ENCODE assay signal across 1 cellular context in the genomic region with DNA sequence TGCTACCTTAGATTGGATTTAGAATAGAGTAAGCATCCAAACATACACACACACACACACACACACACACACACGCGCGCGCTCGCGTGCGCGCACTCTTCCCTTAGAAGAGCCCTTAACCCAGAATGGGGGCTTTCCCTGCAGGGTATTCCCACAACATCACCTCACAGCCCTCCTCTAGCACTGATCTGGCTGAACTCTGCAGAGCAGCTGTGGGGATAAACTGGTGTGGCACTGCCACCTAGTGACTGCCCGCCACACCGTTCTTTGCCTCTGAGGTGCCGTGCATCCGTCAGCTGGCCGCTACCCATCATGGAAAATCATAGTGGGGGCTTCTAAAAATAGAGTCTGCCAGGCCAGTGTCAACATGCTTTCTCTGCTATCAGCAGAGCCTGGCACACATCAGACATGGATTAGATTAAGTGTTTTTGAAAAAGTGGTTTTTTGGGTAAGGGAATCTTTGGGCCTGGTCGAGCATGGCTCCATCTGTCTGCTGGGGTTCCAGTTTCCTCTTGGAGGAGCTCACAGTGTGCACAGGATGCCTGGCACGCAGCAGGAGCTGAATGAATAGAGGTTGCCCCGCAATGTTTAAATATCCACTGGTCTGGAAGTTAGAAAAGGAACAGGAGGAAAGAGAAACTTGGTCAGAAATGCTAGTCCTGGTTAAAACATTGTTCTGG.
TF ChIP-seq lines count a peak whose summit lies in the region.

No MANE protein-coding gene starts in this region.

TF ChIP-seq in HCT116, 20 proteins besides CTCF, POLR2A, EP300 and RAD21 (continued from another document):
- TF ChIP-seq, protein P1, sequence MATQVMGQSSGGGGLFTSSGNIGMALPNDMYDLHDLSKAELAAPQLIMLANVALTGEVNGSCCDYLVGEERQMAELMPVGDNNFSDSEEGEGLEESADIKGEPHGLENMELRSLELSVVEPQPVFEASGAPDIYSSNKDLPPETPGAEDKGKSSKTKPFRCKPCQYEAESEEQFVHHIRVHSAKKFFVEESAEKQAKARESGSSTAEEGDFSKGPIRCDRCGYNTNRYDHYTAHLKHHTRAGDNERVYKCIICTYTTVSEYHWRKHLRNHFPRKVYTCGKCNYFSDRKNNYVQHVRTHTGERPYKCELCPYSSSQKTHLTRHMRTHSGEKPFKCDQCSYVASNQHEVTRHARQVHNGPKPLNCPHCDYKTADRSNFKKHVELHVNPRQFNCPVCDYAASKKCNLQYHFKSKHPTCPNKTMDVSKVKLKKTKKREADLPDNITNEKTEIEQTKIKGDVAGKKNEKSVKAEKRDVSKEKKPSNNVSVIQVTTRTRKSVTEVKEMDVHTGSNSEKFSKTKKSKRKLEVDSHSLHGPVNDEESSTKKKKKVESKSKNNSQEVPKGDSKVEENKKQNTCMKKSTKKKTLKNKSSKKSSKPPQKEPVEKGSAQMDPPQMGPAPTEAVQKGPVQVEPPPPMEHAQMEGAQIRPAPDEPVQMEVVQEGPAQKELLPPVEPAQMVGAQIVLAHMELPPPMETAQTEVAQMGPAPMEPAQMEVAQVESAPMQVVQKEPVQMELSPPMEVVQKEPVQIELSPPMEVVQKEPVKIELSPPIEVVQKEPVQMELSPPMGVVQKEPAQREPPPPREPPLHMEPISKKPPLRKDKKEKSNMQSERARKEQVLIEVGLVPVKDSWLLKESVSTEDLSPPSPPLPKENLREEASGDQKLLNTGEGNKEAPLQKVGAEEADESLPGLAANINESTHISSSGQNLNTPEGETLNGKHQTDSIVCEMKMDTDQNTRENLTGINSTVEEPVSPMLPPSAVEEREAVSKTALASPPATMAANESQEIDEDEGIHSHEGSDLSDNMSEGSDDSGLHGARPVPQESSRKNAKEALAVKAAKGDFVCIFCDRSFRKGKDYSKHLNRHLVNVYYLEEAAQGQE (IDR thresholded peaks at IDR 0.05; ENCODE audit: low read depth), result no peak
- no peak for TF ChIP-seq POLR2AphosphoS5 (IDR thresholded peaks at IDR 0.05; ENCODE audit: low read depth, low read length)
- no peak for TF ChIP-seq SP1 (IDR thresholded peaks at IDR 0.05; ENCODE audit: low read depth)
- no peak for TF ChIP-seq EGR1 (IDR thresholded peaks at IDR 0.05; ENCODE audit: low read depth)
- no peak for TF ChIP-seq EZH2phosphoT487 (IDR thresholded peaks at IDR 0.05; ENCODE audit: borderline replicate concordance)
- TF ChIP-seq, protein P2, sequence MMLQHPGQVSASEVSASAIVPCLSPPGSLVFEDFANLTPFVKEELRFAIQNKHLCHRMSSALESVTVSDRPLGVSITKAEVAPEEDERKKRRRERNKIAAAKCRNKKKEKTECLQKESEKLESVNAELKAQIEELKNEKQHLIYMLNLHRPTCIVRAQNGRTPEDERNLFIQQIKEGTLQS (IDR thresholded peaks at IDR 0.05), result no peak
- TF ChIP-seq YY1 (IDR thresholded peaks at IDR 0.05; ENCODE audit: extremely low read depth, insufficient replicate concordance, low read depth, low read length), result no peak
- TF ChIP-seq ELF1 (IDR thresholded peaks at IDR 0.05; ENCODE audit: borderline replicate concordance, low read depth), result no peak
- TF ChIP-seq, protein P3, sequence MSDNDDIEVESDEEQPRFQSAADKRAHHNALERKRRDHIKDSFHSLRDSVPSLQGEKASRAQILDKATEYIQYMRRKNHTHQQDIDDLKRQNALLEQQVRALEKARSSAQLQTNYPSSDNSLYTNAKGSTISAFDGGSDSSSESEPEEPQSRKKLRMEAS (IDR thresholded peaks at IDR 0.05), result no peak
- no peak for TF ChIP-seq ZNF274 (IDR thresholded peaks at IDR 0.05; ENCODE audit: low read depth, low read length)
- no peak for TF ChIP-seq CEBPB (IDR thresholded peaks at IDR 0.05; ENCODE audit: low read depth)
